In the genomic region with DNA sequence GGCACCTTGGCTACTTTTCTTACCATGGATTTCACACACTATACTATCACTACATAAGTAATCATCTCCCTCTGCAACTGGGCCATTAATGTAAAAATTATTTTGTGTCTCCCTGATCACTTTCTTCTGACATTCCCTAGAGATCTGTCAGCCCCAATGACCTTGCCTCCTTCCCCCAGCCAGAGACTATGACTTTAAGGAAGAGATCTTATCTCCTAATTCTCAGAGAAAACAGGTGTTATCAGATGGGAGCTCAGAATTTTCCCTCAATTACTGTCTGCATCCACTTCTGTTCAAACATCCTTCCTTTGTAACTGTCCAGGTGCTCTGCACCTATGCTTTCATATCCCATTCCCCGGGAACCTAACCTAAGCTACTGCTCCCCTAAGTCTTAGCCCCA, we compare ENCODE assay signal across 11 cellular contexts.
A peak's percentile ranks its signal among the peaks of the same experiment; 100 is the strongest.
DNase-seq lines count a peak whose midpoint lies in the region; TF ChIP-seq lines count a peak whose summit lies in the region.
"Had no signal": no experiment of that assay in that cellular context is flagged by ENCODE, and none has a peak within 500 bp of the region (broad histone marks: within the 10 kb centered on the region; RNA-seq: fewer than 3 reads in every experiment).

No MANE protein-coding gene starts in this region.

- TF ChIP-seq CTCF in nephron progenitor cell (IDR thresholded peaks at IDR 0.05), result no peak

- peaks cover 8% of the 10 kb centered on the region for H3K4me1 Mint-ChIP-seq in nephron progenitor cell
- H3K4me1 Mint-ChIP-seq: CD14-positive monocyte; CD8-positive, alpha-beta memory T cell had no signal

- H3K4me3 Mint-ChIP-seq in nephron progenitor cell, result no peak overlapping the region
- H3K4me3 Mint-ChIP-seq: CD14-positive monocyte; CD8-positive, alpha-beta memory T cell had no signal

- H3K36me3 Mint-ChIP-seq in nephron progenitor cell (ENCODE audit: low read depth), result peaks cover 7% of the 10 kb centered on the region
- H3K36me3 Mint-ChIP-seq: CD8-positive, alpha-beta memory T cell had no signal

- H3K27me3 Mint-ChIP-seq in nephron progenitor cell (ENCODE audit: low read depth, poor library complexity), result no peaks in the 10 kb centered on the region

- DNase-seq in NCI-H2171 treated with DMSO at 0.1 percent for 48 hours (lab: John Stamatoyannopoulos, UW) (peak; percentile 41), NCI-H2171 (lab: John Stamatoyannopoulos, UW) (no peak), SK-N-DZ (ENCODE audit: low spot score) (peak; percentile 79), nephron progenitor cell (no peak), NCI-H2227 (lab: John Stamatoyannopoulos, UW; ENCODE audit: unreplicated experiment) (no peak), iPS-NIHi7 (ENCODE audit: extremely low spot score) (no peak)
- DNase-seq in activated CD4-positive, alpha-beta T cell treated with anti-CD3 and anti-CD28 coated beads, Interleukin-2, amount 50 U/mL, for 4 hours, result no peak
- DNase-seq: CD8-positive, alpha-beta memory T cell; DMS53; GF-D8 had no signal

- H3K9me3 Mint-ChIP-seq in nephron progenitor cell, result no peaks in the 10 kb centered on the region
- H3K9me3 Mint-ChIP-seq: CD14-positive monocyte had no signal

- H3K27ac Mint-ChIP-seq in nephron progenitor cell, result peak overlapping the region; percentile 2
- H3K27ac Mint-ChIP-seq: CD14-positive monocyte had no signal

Comparison
In these comparisons a context has a peak if more than half of its experiments do, and no peak if none do; other contexts are left out.
1. DNase-seq: peak in NCI-H2171 treated with DMSO at 0.1 percent for 48 hours (single experiment) and SK-N-DZ (single experiment); none in NCI-H2171 (single experiment), nephron progenitor cell (single experiment), NCI-H2227 (single experiment), activated CD4-positive, alpha-beta T cell treated with anti-CD3 and anti-CD28 coated beads, Interleukin-2, amount 50 U/mL, for 4 hours (0 of 2) and iPS-NIHi7 (single experiment).